13 cellular contexts compared by ENCODE assay signal in the genomic region with DNA sequence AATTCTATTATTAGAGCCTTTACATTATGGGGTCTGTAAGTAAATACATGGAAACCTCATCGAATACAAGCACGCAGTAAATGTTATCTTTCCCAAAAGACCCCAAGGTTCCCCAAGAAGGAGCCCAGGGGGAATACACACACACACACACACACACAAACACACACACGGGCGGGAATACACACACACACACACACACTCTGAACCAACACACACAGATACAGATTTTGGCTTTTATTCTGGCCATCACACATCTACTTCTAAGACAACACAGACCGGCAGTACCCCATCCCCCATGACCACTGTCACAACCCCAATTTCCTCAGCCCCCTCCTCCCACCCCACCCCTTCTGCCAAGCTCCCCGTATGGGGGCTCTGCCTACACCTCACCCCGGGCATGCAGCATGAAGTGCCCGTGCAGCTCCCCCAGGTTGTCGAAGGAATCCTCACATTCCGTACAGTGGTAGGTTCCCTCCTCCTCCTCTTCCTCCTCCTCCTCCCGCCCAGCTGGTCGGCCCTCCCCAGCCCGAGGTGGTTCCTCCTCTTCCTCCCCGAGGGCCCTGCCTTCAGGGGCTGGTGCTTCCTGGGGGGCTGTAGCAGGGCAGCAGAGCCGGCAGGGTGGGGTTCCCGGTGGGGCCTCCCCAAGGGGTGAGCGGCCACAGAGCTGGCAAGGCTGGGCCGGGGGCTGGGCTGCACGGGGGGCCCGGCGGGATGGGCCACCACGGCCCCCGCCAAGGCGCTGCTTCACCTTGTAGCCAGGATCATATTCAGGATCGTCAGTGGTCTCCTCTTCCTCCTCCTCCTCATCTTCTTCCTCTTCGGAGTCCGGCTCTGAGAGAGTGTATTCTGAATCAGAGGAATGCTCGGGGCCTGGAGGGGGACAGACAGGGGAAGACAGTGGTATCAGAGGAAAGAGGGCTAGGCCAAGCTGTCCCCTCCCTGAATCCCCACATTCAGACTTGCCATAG. TPM values are rescaled to one million over a fixed set of nuclear protein-coding genes. Genes with fewer than 3 reads are reported as not detected.
DNase-seq lines count a peak whose midpoint lies in the region; ATAC-seq lines count a peak whose summit lies in the region.
"Had no signal": no experiment of that assay in that cellular context is flagged by ENCODE, and none has a peak within 500 bp of the region (broad histone marks: within the 10 kb centered on the region; RNA-seq: fewer than 3 reads in every experiment).

No MANE protein-coding gene starts in this region.

- no peaks in the 10 kb centered on the region for H3K9me3 Mint-ChIP-seq in activated naive CD4-positive, alpha-beta T cell treated with anti-CD3 and anti-CD28 coated beads, Interleukin-2, amount 50 U/mL, for 24 hours
- H3K9me3 Mint-ChIP-seq: T-helper 1 cell treated with Interleukin-12 subunit alpha and Interleukin-12 subunit beta and Interleukin-4 antibody, amounts not matched to agents 30 μg/mL and 1 μg/mL, for 36 hours had no signal

- peaks cover 10% of the 10 kb centered on the region for H3K4me1 Mint-ChIP-seq in activated naive CD4-positive, alpha-beta T cell treated with anti-CD3 and anti-CD28 coated beads, Interleukin-2, amount 50 U/mL, for 24 hours

- no peaks in the 10 kb centered on the region for H3K36me3 Mint-ChIP-seq in activated naive CD4-positive, alpha-beta T cell treated with anti-CD3 and anti-CD28 coated beads, Interleukin-2, amount 50 U/mL, for 24 hours

- no peaks in the 10 kb centered on the region for H3K27me3 Mint-ChIP-seq in activated naive CD4-positive, alpha-beta T cell treated with anti-CD3 and anti-CD28 coated beads, Interleukin-2, amount 50 U/mL, for 24 hours

- peaks cover 4% of the 10 kb centered on the region for H3K4me1 ChIP-seq in thymus (ENCODE audit: control insufficient read depth, insufficient read depth, low read length)
- H3K4me1 ChIP-seq: sigmoid colon had no signal

- DNase-seq in activated naive CD4-positive, alpha-beta T cell (lab: John Stamatoyannopoulos, UW): no peak
- DNase-seq: ACHN, foreskin fibroblast, MV-4-11, NCI-H345, sigmoid colon had no signal

- H3K27me3 ChIP-seq in thymus (ENCODE audit: control insufficient read depth, insufficient read depth): no peaks in the 10 kb centered on the region
- H3K27me3 ChIP-seq: sigmoid colon had no signal

- no peaks in the 10 kb centered on the region for H3K9me3 ChIP-seq in thymus (ENCODE audit: control insufficient read depth)
- H3K9me3 ChIP-seq: sigmoid colon had no signal

- ATAC-seq in esophagus mucosa (peak; percentile 17), GM19324 (IDR thresholded peaks at IDR 0.05; ENCODE audit: low FRiP score, unreplicated experiment) (no peak), GM21515 (IDR thresholded peaks at IDR 0.05; ENCODE audit: unreplicated experiment) (no peak)

- WGBS in thymus: 51% methylated on average over 28 of the region's 28 CpGs

- H3K27ac ChIP-seq in thymus (ENCODE audit: low read depth): peak overlapping the region; percentile 52
- H3K27ac ChIP-seq: sigmoid colon had no signal

- no peak overlapping the region for H3K4me3 ChIP-seq in thymus (ENCODE audit: low read length)
- H3K4me3 ChIP-seq: sigmoid colon had no signal

- peaks cover 36% of the 10 kb centered on the region for H3K36me3 ChIP-seq in thymus (ENCODE audit: control insufficient read depth, insufficient read depth)

- peak overlapping the region; percentile 46 for H3K27ac Mint-ChIP-seq in activated naive CD4-positive, alpha-beta T cell treated with anti-CD3 and anti-CD28 coated beads, Interleukin-2, amount 50 U/mL, for 24 hours
- H3K27ac Mint-ChIP-seq: T-helper 1 cell treated with Interleukin-12 subunit alpha and Interleukin-12 subunit beta and Interleukin-4 antibody, amounts not matched to agents 30 μg/mL and 1 μg/mL, for 36 hours had no signal

- H3K4me3 Mint-ChIP-seq in activated naive CD4-positive, alpha-beta T cell treated with anti-CD3 and anti-CD28 coated beads, Interleukin-2, amount 50 U/mL, for 24 hours: no peak overlapping the region
- H3K4me3 Mint-ChIP-seq: T-helper 1 cell treated with Interleukin-12 subunit alpha and Interleukin-12 subunit beta and Interleukin-4 antibody, amounts not matched to agents 30 μg/mL and 1 μg/mL, for 36 hours had no signal

RNA-seq across cellular contexts. Expression of a gene that starts 4.4 kb away (rescaled TPM):
- total RNA-seq in esophagus mucosa: 0.12 TPM
- 0.39 TPM for polyA plus RNA-seq in thymus
- total RNA-seq: Daoy had no signal

RNA-seq across cellular contexts. Expression of a gene that starts 11.1 kb away (rescaled TPM):
- total RNA-seq in esophagus mucosa: 12.4 TPM
- 10.3 TPM for polyA plus RNA-seq in thymus

RNA-seq across cellular contexts. Expression of a gene that starts 11.6 kb away (rescaled TPM):
- 10.5 TPM for total RNA-seq in esophagus mucosa
- polyA plus RNA-seq in thymus: 7.5 TPM

RNA-seq across cellular contexts. Expression of a gene that starts 11.9 kb away (rescaled TPM):
- total RNA-seq in esophagus mucosa: 14.9 TPM
- polyA plus RNA-seq in thymus: 54.8 TPM

RNA-seq across cellular contexts. Expression of a gene that starts 31.9 kb away (rescaled TPM):
- total RNA-seq in esophagus mucosa: 9.1 TPM
- 12.3 TPM for polyA plus RNA-seq in thymus
